ENCODE assay signal across 21 cellular contexts in genomic region chr10:28514648-28515047, GRCh38. TPM values are rescaled to one million over a fixed set of nuclear protein-coding genes. Genes with fewer than 3 reads are reported as not detected.
DNase-seq lines count a peak whose midpoint lies in the region; ATAC-seq, FAIRE-seq and TF ChIP-seq lines count a peak whose summit lies in the region.
"Had no signal": no experiment of that assay in that cellular context is flagged by ENCODE, and none has a peak within 500 bp of the region (broad histone marks: within the 10 kb centered on the region; RNA-seq: fewer than 3 reads in every experiment).

No MANE protein-coding gene starts in this region.

- H3K4me1 Mint-ChIP-seq in GM23338, result peaks cover 11% of the 10 kb centered on the region
- H3K4me1 Mint-ChIP-seq in memory B cell, result no peaks in the 10 kb centered on the region
- H3K4me1 Mint-ChIP-seq: B cell had no signal

- no TSS peak for BruUV-seq in K562 (replicated peaks; lab: Mats Ljungman, UMichigan)

- H3K4me3 Mint-ChIP-seq in GM23338 (no peak overlapping the region), memory B cell (no peak overlapping the region)
- H3K4me3 Mint-ChIP-seq: B cell; CD4-positive, alpha-beta T cell; CD8-positive, alpha-beta T cell had no signal

- H3F3A ChIP-seq in GM23338 (replicated peaks; ENCODE audit: low read depth), result no peaks in the 10 kb centered on the region

- in situ Hi-C loops in K562 (cut with MboI), result no loop called here

- CTCF ChIA-PET in K562 (lab: Yijun Ruan, JAX; ENCODE audit: low intra/inter-chr PET ratio), result no interaction called here

- TF ChIP-seq EP300 in K562 (IDR thresholded peaks at IDR 0.05; ENCODE audit: low read length), result no peak

- no peak overlapping the region for H3K18ac ChIP-seq in neuronal stem cell (ENCODE audit: low read length)

- H3K4me1 ChIP-seq in GM23338 (ENCODE audit: insufficient read depth) (peaks cover 11% of the 10 kb centered on the region), K562 (replicated peaks in 1 of 2; ENCODE audit: control insufficient read depth in 2 of 2, insufficient read depth in 2 of 2, low read length in 2 of 2) (0 out of 5 replicates have a peak, but pooled peaks cover 0 to 2% of the 10 kb centered on the region in 2 experiments), neuronal stem cell (ENCODE audit: control insufficient read depth in 2 of 2, insufficient read depth in 1 of 2, low read depth in 1 of 2, low read length in 2 of 2) (no peaks in the 10 kb centered on the region)
- H3K4me1 ChIP-seq: A549, Caco-2 had no signal

- H2BK5ac ChIP-seq in neuronal stem cell (ENCODE audit: low read length), result no peak overlapping the region

- no peak overlapping the region for H3K4me2 ChIP-seq in GM23338
- H3K4me2 ChIP-seq in K562 (ENCODE audit: insufficient read depth, low read length), result no peak overlapping the region; the same call in 1 of the 2 replicates
- no peak overlapping the region for H3K4me2 ChIP-seq in neuronal stem cell (ENCODE audit: insufficient read depth, low read length, poor library complexity, severe bottlenecking)
- H3K4me2 ChIP-seq: A549 had no signal

- H3K27ac Mint-ChIP-seq in GM23338 (no peak overlapping the region), memory B cell (peak overlapping the region; percentile 40)
- H3K27ac Mint-ChIP-seq: B cell; CD4-positive, alpha-beta T cell; CD8-positive, alpha-beta T cell had no signal

- 11% methylated on average over 1 of the region's 1 CpG for WGBS in K562 (ENCODE audit: insufficient coverage, low coverage, missing lambda C conversion rate)
- WGBS in neuronal stem cell (ENCODE audit: extremely low coverage in 2 of 2, insufficient read length in 2 of 2, insufficient replicate concordance in 1 of 2), 2 donors, result no CpG with 5 or more reads among the region's 1 CpG

- H3K27ac ChIP-seq in GM23338 (ENCODE audit: low read depth) (no peak overlapping the region), K562 (ENCODE audit: extremely low read depth, low read depth, low read length) (no peak overlapping the region), neuronal stem cell (replicated peaks; ENCODE audit: low read length) (no peak overlapping the region)
- H3K27ac ChIP-seq: 22Rv1; A549; BLaER1 treated with 17β-estradiol and CSF1 and Interleukin-3, amounts not matched to agents 10 nM and 100 nM; C4-2B had no signal

- POLR2A ChIA-PET in K562 (lab: Yijun Ruan, JAX), result interaction anchor here (1.2 to 1.8 kb wide), 2 partner anchors 20 to 28 kb away, joined by 3 to 5 read pairs; no protein-coding TSS in a partner anchor

- H2AFZ ChIP-seq in GM23338, result peak overlapping the region; percentile 70; the same call in 1 of the 2 replicates
- H2AFZ ChIP-seq in K562 (ENCODE audit: low read depth, low read length), result peak overlapping the region; percentile 54; the same call in 1 of the 2 replicates
- H2AFZ ChIP-seq in neuronal stem cell (ENCODE audit: low read length), result no peak overlapping the region

- H3K36me3 Mint-ChIP-seq in GM23338 (ENCODE audit: low read depth) (no peaks in the 10 kb centered on the region), memory B cell (no peaks in the 10 kb centered on the region)
- H3K36me3 Mint-ChIP-seq: CD8-positive, alpha-beta T cell had no signal

- intact Hi-C loops in K562 (cut with micrococcal nuclease), result no loop called here

- H3K79me1 ChIP-seq in neuronal stem cell (ENCODE audit: low read depth, low read length), result no peaks in the 10 kb centered on the region

- H3K4me3 ChIP-seq in GM23338 (no peak overlapping the region), K562 (no peak overlapping the region), neuronal stem cell (ENCODE audit: low read length in 2 of 2) (no peak overlapping the region)
- H3K4me3 ChIP-seq: A549; BLaER1 treated with 17β-estradiol and CSF1 and Interleukin-3, amounts not matched to agents 10 nM and 100 nM had no signal

- H3K9ac ChIP-seq in K562 (ENCODE audit: insufficient read depth in 1 of 2, low read depth in 2 of 2, low read length in 2 of 2) (no peak overlapping the region), neuronal stem cell (ENCODE audit: low read depth, low read length, poor library complexity) (no peak overlapping the region)
- H3K9ac ChIP-seq: BLaER1 treated with 17β-estradiol and CSF1 and Interleukin-3, amounts not matched to agents 10 nM and 100 nM had no signal

- H2AK5ac ChIP-seq in neuronal stem cell (ENCODE audit: low read depth, low read length), result no peak overlapping the region

- H3K23ac ChIP-seq in neuronal stem cell (ENCODE audit: low read depth, low read length, poor library complexity), result no peak overlapping the region

- H3K27me3 ChIP-seq in GM23338 (ENCODE audit: insufficient read depth) (peaks cover 13% of the 10 kb centered on the region; the same call in 1 of the 2 replicates), K562 (ENCODE audit: control insufficient read depth in 2 of 2, insufficient read depth in 2 of 2, low read length in 2 of 2) (no peaks in the 10 kb centered on the region; a peak in 1 of 5 replicates), neuronal stem cell (ENCODE audit: control insufficient read depth in 3 of 3, insufficient read depth in 3 of 3, low read depth in 1 of 3, low read length in 3 of 3) (no peaks in the 10 kb centered on the region)
- H3K27me3 ChIP-seq: BLaER1 treated with 17β-estradiol and CSF1 and Interleukin-3, amounts not matched to agents 10 nM and 100 nM had no signal

- H4K91ac ChIP-seq in neuronal stem cell (ENCODE audit: low read depth, low read length, poor library complexity), result no peak overlapping the region

- H3K27me3 Mint-ChIP-seq in GM23338 (ENCODE audit: insufficient read depth, low read depth, poor library complexity) (no peaks in the 10 kb centered on the region), memory B cell (no peaks in the 10 kb centered on the region)
- H3K27me3 Mint-ChIP-seq: B cell; CD4-positive, alpha-beta T cell had no signal

- FAIRE-seq in K562 (lab: Jason Lieb, UNC), result peak; percentile 42
- FAIRE-seq: A549, D721Med, G401.6, GM12891 had no signal

- H3K4ac ChIP-seq in neuronal stem cell (ENCODE audit: low read length), result no peak overlapping the region

- H4K8ac ChIP-seq in neuronal stem cell (ENCODE audit: low read depth, low read length), result no peak overlapping the region

- H4K20me1 ChIP-seq in GM23338 (replicated peaks; ENCODE audit: insufficient read depth), result no peaks in the 10 kb centered on the region
- H4K20me1 ChIP-seq in K562 (replicated peaks; ENCODE audit: control insufficient read depth, insufficient read depth, low read length), result no peaks in the 10 kb centered on the region
- H4K20me1 ChIP-seq: BLaER1 treated with 17β-estradiol and CSF1 and Interleukin-3, amounts not matched to agents 10 nM and 100 nM had no signal

- TF ChIP-seq CTCF in GM23338 (conservative IDR thresholded peaks at IDR 0.05; ENCODE audit: low read depth in 2 of 2) (no peak), K562 (IDR thresholded peaks at IDR 0.05 in 2 of 3, conservative IDR thresholded peaks at IDR 0.05 in 1 of 3; ENCODE audit: insufficient read depth in 2 of 3, low read depth in 1 of 3, low read length in 3 of 3) (no peak)

- H3K9me1 ChIP-seq in K562 (ENCODE audit: control insufficient read depth, insufficient read depth, low read length), result no peaks in the 10 kb centered on the region

- no peak for DNase-seq in GM23338 (ENCODE audit: low spot score)
- no peak for DNase-seq in K562 (ENCODE audit: extremely low read depth in 1 of 4, low spot score in 3 of 4)
- no peak for DNase-seq in memory B cell (ENCODE audit: low spot score in 2 of 2)
- no peak for DNase-seq in neuronal stem cell (ENCODE audit: low spot score)
- DNase-seq: AML-193; Caco-2; Calu3; CD4-positive, alpha-beta T cell; CD8-positive, alpha-beta T cell; DMS79 treated with DMSO at 0.1 percent for 48 hours; GF-D8 had no signal

- no peak overlapping the region for H2BK120ac ChIP-seq in neuronal stem cell (ENCODE audit: low read depth, low read length)

- H2BK15ac ChIP-seq in neuronal stem cell (ENCODE audit: low read length), result no peak overlapping the region

- H3K9me3 Mint-ChIP-seq in GM23338 (no peaks in the 10 kb centered on the region), memory B cell (peaks cover 5% of the 10 kb centered on the region)

- no peak overlapping the region for H3K14ac ChIP-seq in neuronal stem cell (ENCODE audit: low read length)

- TF ChIP-seq POLR2A in K562 (conservative IDR thresholded peaks at IDR 0.05), result no peak

- ATAC-seq in GM23338 (no peak), K562 (peak; percentile 55; the same call in 2 of the 3 replicates), memory B cell (ENCODE audit: low read depth) (no peak), GM18873 (IDR thresholded peaks at IDR 0.05; ENCODE audit: low FRiP score, unreplicated experiment) (no peak), HG02610 (IDR thresholded peaks at IDR 0.05; ENCODE audit: unreplicated experiment) (no peak)
- ATAC-seq: CD8-positive, alpha-beta T cell had no signal

- no peaks in the 10 kb centered on the region for H3K9me2 ChIP-seq in GM23338 (ENCODE audit: insufficient read depth)

- H3K79me2 ChIP-seq in GM23338 (replicated peaks; ENCODE audit: insufficient read depth), result no peaks in the 10 kb centered on the region
- H3K79me2 ChIP-seq in K562 (ENCODE audit: control insufficient read depth, insufficient read depth, low read length), result no peaks in the 10 kb centered on the region

- H3K9me3 ChIP-seq in K562 (replicated peaks; ENCODE audit: control insufficient read depth, insufficient read depth, low read depth, low read length) (no peaks in the 10 kb centered on the region), neuronal stem cell (replicated peaks in 1 of 2; ENCODE audit: control insufficient read depth in 2 of 2, insufficient read depth in 1 of 2, low read depth in 1 of 2, low read length in 2 of 2) (peaks cover 0 to 3% of the 10 kb centered on the region in 2 donors)
- H3K9me3 ChIP-seq: Caco-2 had no signal

- TF ChIP-seq RAD21 in K562 (CRISPR knock-in tag; conservative IDR thresholded peaks at IDR 0.05 in 1 of 2, IDR thresholded peaks at IDR 0.05 in 1 of 2), result no peak

- H2BK12ac ChIP-seq in neuronal stem cell (ENCODE audit: low read length), result no peak overlapping the region

- H3K36me3 ChIP-seq in GM23338 (ENCODE audit: insufficient read depth), result no peaks in the 10 kb centered on the region
- H3K36me3 ChIP-seq in K562 (ENCODE audit: control insufficient read depth, insufficient read depth, low read length), result no peaks in the 10 kb centered on the region
- no peaks in the 10 kb centered on the region for H3K36me3 ChIP-seq in neuronal stem cell (replicated peaks in 1 of 2; ENCODE audit: control insufficient read depth in 2 of 2, insufficient read depth in 2 of 2, low read length in 2 of 2)

RNA-seq across cellular contexts. Expression of gene WAC, which starts 18.3 kb away (rescaled TPM):
- 106 and 116 TPM in 2 replicates for total RNA-seq in GM23338 (2014; rRNA removed; shearing (Covaris generic))
- polyA plus RNA-seq in GM23338 (2016; fragmentation: Nextera tagmentation; extraction: Ambion mirVana), result 52.8 and 59.4 TPM in 2 replicates
- 109 and 323 TPM in 2 replicates for total RNA-seq in K562 (2011; cell fraction: chromatin; rRNA removed; ENCODE audit: low replicate concordance)
- total RNA-seq in K562 (2011; cell fraction: nucleolus; rRNA removed), result 50.0 and 61.3 TPM in 2 replicates
- 147 and 225 TPM in 2 replicates for total RNA-seq in K562 (2011; cell fraction: nucleoplasm; rRNA removed)
- total RNA-seq in K562 (2014; rRNA removed), result 54.2 and 58.3 TPM in 2 replicates
- 83.0 and 94.0 TPM in 2 replicates for total RNA-seq in K562 (2014; rRNA removed; fragmentation: Illumina TruSeq; extraction: Trizol)
- 76.1 and 78.2 TPM in 2 replicates for total RNA-seq in K562 (2015; rRNA removed; fragmentation: Illumina TruSeq; extraction: Trizol)
- 69.8 and 79.9 TPM in 2 replicates for total RNA-seq in K562 (2021)
- 113 and 123 TPM in 2 replicates for polyA plus RNA-seq in K562 (2011; rRNA removed)
- polyA plus RNA-seq in K562 (2011; cell fraction: cytosol; rRNA removed), result 56.4 and 68.4 TPM in 2 replicates
- polyA plus RNA-seq in K562 (2011; cell fraction: nucleus; rRNA removed), result 71.5 and 89.2 TPM in 2 replicates
- 51.5 and 71.6 TPM in 2 replicates for polyA plus RNA-seq in K562 (2012)
- 96.7 and 116 TPM in 2 replicates for polyA plus RNA-seq in K562 (2014; fragmentation: Illumina TruSeq; extraction: Trizol)
- 10 to 100 TPM; 24.8 to 25.3 TPM for polyA plus RNA-seq in K562 (2014; fragmentation: Nextera tagmentation; extraction: Ambion mirVana)
- 51.5 and 56.8 TPM in 2 replicates for polyA plus RNA-seq in K562 (2014; rRNA removed)
- 125 and 138 TPM in 2 replicates for polyA minus RNA-seq in K562 (2011; rRNA and poly(A)+ RNA removed)
- polyA minus RNA-seq in K562 (2011; cell fraction: cytosol; rRNA and poly(A)+ RNA removed), result 39.5 and 43.6 TPM in 2 replicates
- polyA minus RNA-seq in K562 (2011; cell fraction: nucleus; rRNA and poly(A)+ RNA removed), result 62.7 and 93.2 TPM in 2 replicates
- polyA plus RNA-seq in neuronal stem cell (2013, experiment 1 of 2), result 150 TPM
- polyA plus RNA-seq in neuronal stem cell (2013, experiment 2 of 2), result 162 TPM
